ENCODE assay signal across 8 cellular contexts in the genomic region with DNA sequence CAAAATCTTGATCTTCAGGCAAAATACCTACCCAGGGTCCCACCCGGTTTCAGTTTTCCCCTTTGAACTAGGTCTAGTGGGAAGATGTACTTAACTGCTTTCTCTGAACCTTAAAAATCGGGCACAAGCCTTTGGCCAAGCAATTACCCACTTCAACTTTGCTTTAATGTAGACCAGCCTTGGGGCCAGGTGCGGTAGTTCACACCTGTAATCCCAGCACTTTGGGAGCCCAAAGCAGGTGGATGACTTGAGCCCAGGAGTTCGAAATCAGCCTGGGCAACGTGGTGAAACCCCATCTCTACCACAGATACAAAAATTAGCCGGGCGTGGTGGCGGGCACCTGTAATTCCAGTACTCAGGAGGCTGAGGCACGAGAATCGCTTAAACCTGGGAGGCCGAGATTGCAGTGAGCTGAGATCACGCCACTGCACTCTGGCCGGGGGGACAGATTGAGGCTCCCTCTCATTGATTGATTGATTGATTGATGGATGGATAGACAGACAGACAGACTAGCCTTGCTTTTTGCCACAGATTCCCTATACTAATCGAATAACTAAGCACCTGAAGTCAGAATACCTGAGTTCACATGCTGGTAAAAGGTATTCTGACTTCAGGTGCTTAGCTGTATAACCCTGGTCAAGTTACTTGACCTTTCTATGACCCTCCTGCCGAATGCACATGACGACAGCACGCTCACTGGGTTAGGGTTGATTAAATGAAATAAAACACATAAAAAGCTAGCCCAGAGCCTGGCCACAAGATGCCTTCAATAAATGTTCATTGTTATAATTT. TPM values are rescaled to one million over a fixed set of nuclear protein-coding genes. Genes with fewer than 3 reads are reported as not detected.
A peak's percentile ranks its signal among the peaks of the same experiment; 100 is the strongest.
DNase-seq lines count a peak whose midpoint lies in the region; ATAC-seq, FAIRE-seq and TF ChIP-seq lines count a peak whose summit lies in the region.

No MANE protein-coding gene starts in this region.

- no peak overlapping the region for H2BK5ac ChIP-seq in mesenchymal stem cell (ENCODE audit: low read depth, low read length, poor library complexity, severe bottlenecking)

- peak overlapping the region; percentile 59 for H2AK5ac ChIP-seq in mesenchymal stem cell (ENCODE audit: low read length, severe bottlenecking)

- no peak overlapping the region for H4K8ac ChIP-seq in mesenchymal stem cell (ENCODE audit: low read length)

- no peak for TF ChIP-seq CTCF in cardiac muscle cell (IDR thresholded peaks at IDR 0.05; ENCODE audit: low read depth, low read length)
- TF ChIP-seq CTCF in K562 (IDR thresholded peaks at IDR 0.05 in 2 of 3, conservative IDR thresholded peaks at IDR 0.05 in 1 of 3; ENCODE audit: insufficient read depth in 2 of 3, low read depth in 1 of 3, low read length in 3 of 3), result no peak
- TF ChIP-seq CTCF in upper lobe of left lung (IDR thresholded peaks at IDR 0.05), result no peak

- POLR2A ChIA-PET in K562 (lab: Yijun Ruan, JAX), result interaction anchor here (0.6 to 4.6 kb wide), 8 partner anchors 10 to 80 kb away, joined by 3 to 30 read pairs (median 4); a partner anchor contains a TSS

- H3K4me3 ChIP-seq in cardiac muscle cell (peak overlapping the region; percentile 74), K562 (peak overlapping the region; percentile 72), mesenchymal stem cell (ENCODE audit: insufficient read depth in 1 of 2, low read depth in 1 of 2, low read length in 2 of 2) (peak overlapping the region in 1 of 2 experiments; percentile 96), upper lobe of left lung (peak overlapping the region in 3 of 4 donors; percentile 68 to 93 (median 90))

- TF ChIP-seq POLR2A in K562 (conservative IDR thresholded peaks at IDR 0.05), result no peak
- TF ChIP-seq POLR2A in upper lobe of left lung (IDR thresholded peaks at IDR 0.05), result no peak

- no TSS peak for BruUV-seq in K562 (replicated peaks; lab: Mats Ljungman, UMichigan)

- H3K4me1 ChIP-seq in cardiac muscle cell (ENCODE audit: low read depth), result peaks cover 17% of the 10 kb centered on the region
- H3K4me1 ChIP-seq in K562 (replicated peaks in 1 of 2; ENCODE audit: control insufficient read depth in 2 of 2, insufficient read depth in 2 of 2, low read length in 2 of 2), result peaks cover 26 to 31% of the 10 kb centered on the region in 2 experiments
- peaks cover 15% of the 10 kb centered on the region for H3K4me1 ChIP-seq in mesenchymal stem cell (ENCODE audit: control insufficient read depth, insufficient read depth, low read depth, low read length)
- H3K4me1 ChIP-seq in upper lobe of left lung, result peaks cover 25 to 34% (median 33%) of the 10 kb centered on the region in 4 donors

- WGBS in K562 (ENCODE audit: insufficient coverage, low coverage, missing lambda C conversion rate), result 51% methylated on average over 17 of the region's 17 CpGs
- 90% methylated on average over 17 of the region's 17 CpGs for WGBS in mesenchymal stem cell
- WGBS in upper lobe of left lung, 2 donors, result 72 to 78% methylated on average over 15 to 17 of the region's 17 CpGs

- H3K9me1 ChIP-seq in K562 (ENCODE audit: control insufficient read depth, insufficient read depth, low read length), result no peaks in the 10 kb centered on the region

- DNase-seq in cardiac muscle cell (ENCODE audit: low read depth in 1 of 2, low spot score in 1 of 2) (peak in 1 of 2 donors; percentile 13), Right ventricle myocardium inferior (ENCODE audit: missing footprints) (no peak), K562 (ENCODE audit: extremely low read depth in 1 of 4, low spot score in 3 of 4) (no peak), mesenchymal stem cell (no peak), upper lobe of left lung (no peak), ureter (ENCODE audit: low spot score) (no peak), LoVo (ENCODE audit: low spot score) (no peak), NCI-H774 (lab: John Stamatoyannopoulos, UW) (no peak)

- intact Hi-C loops in Right ventricle myocardium inferior (cut with DNase I), result no loop called here
- intact Hi-C loops in K562 (cut with micrococcal nuclease), result loop anchor here (1.0 to 5.0 kb wide), 3 partner anchors 20 to 88 kb away; no protein-coding TSS in a partner anchor

- peak overlapping the region in 1 of 2 experiments; percentile 23 for H2BK12ac ChIP-seq in mesenchymal stem cell (ENCODE audit: low read length in 2 of 2)

- no peak overlapping the region for H2BK15ac ChIP-seq in mesenchymal stem cell (ENCODE audit: low read depth, poor library complexity, severe bottlenecking)

- H3K9ac ChIP-seq in K562 (ENCODE audit: insufficient read depth in 1 of 2, low read depth in 2 of 2, low read length in 2 of 2), result peak overlapping the region; percentile 27 to 85; a peak in 3 of 4 replicates
- H3K9ac ChIP-seq in mesenchymal stem cell (ENCODE audit: low read length), result peak overlapping the region; percentile 99

- H3K14ac ChIP-seq in mesenchymal stem cell (ENCODE audit: low read length in 2 of 2), result no peak overlapping the region

- H3K4ac ChIP-seq in mesenchymal stem cell (ENCODE audit: low read depth in 1 of 2, low read length in 2 of 2), result peak overlapping the region in 1 of 2 experiments; percentile 58

- H3K23ac ChIP-seq in mesenchymal stem cell (ENCODE audit: low read length in 2 of 2), result no peak overlapping the region

- CTCF ChIA-PET in K562 (lab: Yijun Ruan, JAX; ENCODE audit: low intra/inter-chr PET ratio), result interaction anchor here (1.3 kb wide), 1 partner anchor 21 kb away, joined by 6 read pairs; no protein-coding TSS in a partner anchor

- no peak overlapping the region for H2AFZ ChIP-seq in K562 (ENCODE audit: low read depth, low read length)
- no peak overlapping the region for H2AFZ ChIP-seq in mesenchymal stem cell (ENCODE audit: low read depth, low read length)

- H3K36me3 ChIP-seq in cardiac muscle cell, result no peaks in the 10 kb centered on the region
- H3K36me3 ChIP-seq in K562 (ENCODE audit: control insufficient read depth, insufficient read depth, low read length), result no peaks in the 10 kb centered on the region
- peaks cover 4 to 7% of the 10 kb centered on the region in 2 experiments for H3K36me3 ChIP-seq in mesenchymal stem cell (ENCODE audit: control insufficient read depth in 1 of 2, insufficient read depth in 2 of 2, low read depth in 1 of 2, low read length in 2 of 2)
- peaks cover 0 to 5% (median 0%) of the 10 kb centered on the region in 4 donors for H3K36me3 ChIP-seq in upper lobe of left lung

- H3K27me3 ChIP-seq in cardiac muscle cell, result no peaks in the 10 kb centered on the region
- no peaks in the 10 kb centered on the region for H3K27me3 ChIP-seq in K562 (ENCODE audit: control insufficient read depth in 2 of 2, insufficient read depth in 2 of 2, low read length in 2 of 2)
- H3K27me3 ChIP-seq in mesenchymal stem cell (ENCODE audit: control insufficient read depth in 1 of 2, insufficient read depth in 1 of 2, low read length in 2 of 2), result no peaks in the 10 kb centered on the region
- H3K27me3 ChIP-seq in upper lobe of left lung, result no peaks in the 10 kb centered on the region

- no peaks in the 10 kb centered on the region for H3K9me3 ChIP-seq in cardiac muscle cell (ENCODE audit: low read depth)
- no peaks in the 10 kb centered on the region for H3K9me3 ChIP-seq in K562 (replicated peaks; ENCODE audit: control insufficient read depth, insufficient read depth, low read depth, low read length)
- no peaks in the 10 kb centered on the region for H3K9me3 ChIP-seq in mesenchymal stem cell (ENCODE audit: control insufficient read depth, low read length)
- H3K9me3 ChIP-seq in upper lobe of left lung, result no peaks in the 10 kb centered on the region

- H3K4me2 ChIP-seq in K562 (ENCODE audit: insufficient read depth, low read length) (peak overlapping the region; percentile 88), mesenchymal stem cell (ENCODE audit: low read length, poor library complexity, severe bottlenecking) (peak overlapping the region; percentile 86)

- no peaks in the 10 kb centered on the region for H4K20me1 ChIP-seq in K562 (replicated peaks; ENCODE audit: control insufficient read depth, insufficient read depth, low read length)

- no peak overlapping the region for H2BK120ac ChIP-seq in mesenchymal stem cell (ENCODE audit: low read depth, low read length)

- in situ Hi-C loops in K562 (cut with MboI), result no loop called here

- peak; percentile 48 for FAIRE-seq in K562 (lab: Jason Lieb, UNC)

- no peak overlapping the region for H4K91ac ChIP-seq in mesenchymal stem cell (ENCODE audit: low read length)

- H3K79me1 ChIP-seq in mesenchymal stem cell (replicated peaks; ENCODE audit: low read length, poor library complexity, severe bottlenecking), result peaks cover 9% of the 10 kb centered on the region

- ATAC-seq in Right ventricle myocardium inferior (no peak), K562 (no peak), upper lobe of left lung (ENCODE audit: low FRiP score in 2 of 2) (no peak)

- no peak for TF ChIP-seq RAD21 in K562 (CRISPR knock-in tag; conservative IDR thresholded peaks at IDR 0.05 in 1 of 2, IDR thresholded peaks at IDR 0.05 in 1 of 2)

- H3K18ac ChIP-seq in mesenchymal stem cell (ENCODE audit: low read depth in 1 of 2, low read length in 2 of 2), result no peak overlapping the region

- TF ChIP-seq EP300 in K562 (IDR thresholded peaks at IDR 0.05; ENCODE audit: low read length) (no peak), upper lobe of left lung (IDR thresholded peaks at IDR 0.05) (no peak)

- peak overlapping the region; percentile 99 for H3K27ac ChIP-seq in cardiac muscle cell
- H3K27ac ChIP-seq in K562 (ENCODE audit: extremely low read depth, low read depth, low read length), result peak overlapping the region; percentile 77; the same call in 1 of the 3 replicates
- no peak overlapping the region for H3K27ac ChIP-seq in mesenchymal stem cell (ENCODE audit: low read length, poor library complexity, severe bottlenecking)
- H3K27ac ChIP-seq in upper lobe of left lung, result peak overlapping the region; percentile 97 to 99 (median 98)

- peaks cover 50% of the 10 kb centered on the region for H3K79me2 ChIP-seq in K562 (ENCODE audit: control insufficient read depth, insufficient read depth, low read length)

RNA-seq across cellular contexts. Expression of a gene that starts 1.8 kb away (rescaled TPM):
- total RNA-seq in cardiac muscle cell, result 29.1 and 46.3 TPM in 2 replicates
- 29.6 and 40.0 TPM in 2 replicates for polyA plus RNA-seq in cardiac muscle cell
- 110 TPM for total RNA-seq in Right ventricle myocardium inferior
- total RNA-seq in K562 (2011; cell fraction: chromatin; rRNA removed; ENCODE audit: low replicate concordance), result 77.3 and 128 TPM in 2 replicates
- total RNA-seq in K562 (2011; cell fraction: nucleolus; rRNA removed), result 38.0 and 40.8 TPM in 2 replicates
- total RNA-seq in K562 (2011; cell fraction: nucleoplasm; rRNA removed), result 61.1 and 81.7 TPM in 2 replicates
- 19.7 and 20.1 TPM in 2 replicates for total RNA-seq in K562 (2014; rRNA removed)
- 29.6 and 39.5 TPM in 2 replicates for total RNA-seq in K562 (2014; rRNA removed; fragmentation: Illumina TruSeq; extraction: Trizol)
- 33.3 and 33.9 TPM in 2 replicates for total RNA-seq in K562 (2015; rRNA removed; fragmentation: Illumina TruSeq; extraction: Trizol)
- 24.9 and 27.8 TPM in 2 replicates for total RNA-seq in K562 (2021)
- 31.9 and 34.5 TPM in 2 replicates for polyA plus RNA-seq in K562 (2011; rRNA removed)
- 24.3 and 28.5 TPM in 2 replicates for polyA plus RNA-seq in K562 (2011; cell fraction: cytosol; rRNA removed)
- polyA plus RNA-seq in K562 (2011; cell fraction: nucleus; rRNA removed), result 31.9 and 33.0 TPM in 2 replicates
- 17.8 and 31.5 TPM in 2 replicates for polyA plus RNA-seq in K562 (2012)
- polyA plus RNA-seq in K562 (2014; fragmentation: Illumina TruSeq; extraction: Trizol), result 27.3 and 27.6 TPM in 2 replicates
- polyA plus RNA-seq in K562 (2014; fragmentation: Nextera tagmentation; extraction: Ambion mirVana), result 1 to 10 TPM; 5.8 to 6.1 TPM
- polyA plus RNA-seq in K562 (2014; rRNA removed), result 19.1 and 21.2 TPM in 2 replicates
- polyA minus RNA-seq in K562 (2011; rRNA and poly(A)+ RNA removed), result 48.7 and 54.3 TPM in 2 replicates
- 16.9 and 22.4 TPM in 2 replicates for polyA minus RNA-seq in K562 (2011; cell fraction: cytosol; rRNA and poly(A)+ RNA removed)
- polyA minus RNA-seq in K562 (2011; cell fraction: nucleus; rRNA and poly(A)+ RNA removed), result 17.0 and 35.5 TPM in 2 replicates
- polyA plus RNA-seq in mesenchymal stem cell (2013, experiment 1 of 2), result 49.0 TPM
- 49.6 TPM for polyA plus RNA-seq in mesenchymal stem cell (2013, experiment 2 of 2)
- total RNA-seq in upper lobe of left lung, result 100 to 1,000 TPM in 4 of 6 donors, 10 to 100 TPM in 2; 78.4 to 152 (median 104) TPM
- 110 TPM for total RNA-seq in ureter
